20 cellular contexts compared by ENCODE assay signal in the genomic region with DNA sequence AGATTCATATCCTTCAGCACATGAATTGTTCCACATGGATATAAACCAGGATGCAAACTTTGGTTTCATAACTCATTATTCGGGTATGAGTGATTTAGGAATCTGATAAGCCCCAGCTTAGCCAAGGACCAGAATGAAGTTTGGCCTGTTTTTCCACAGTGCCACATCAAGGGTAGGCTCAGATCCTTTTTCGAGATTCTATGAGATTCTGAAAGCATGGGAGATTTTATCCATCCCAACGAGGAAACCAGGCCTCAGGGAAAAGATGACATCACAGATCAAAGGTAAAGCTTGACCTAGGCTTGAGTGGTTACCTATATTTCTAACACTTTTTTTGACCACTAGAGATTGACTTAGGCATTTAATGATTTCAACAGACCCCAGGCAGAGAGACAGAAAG.
DNase-seq lines count a peak whose midpoint lies in the region; ATAC-seq and TF ChIP-seq lines count a peak whose summit lies in the region.
"Had no signal": no experiment of that assay in that cellular context is flagged by ENCODE, and none has a peak within 500 bp of the region (broad histone marks: within the 10 kb centered on the region; RNA-seq: fewer than 3 reads in every experiment).

No MANE protein-coding gene starts in this region.

- CTCF ChIA-PET in PC-3 (lab: Charles Lee) (no interaction called here), T-cell (lab: Charles Lee) (no interaction called here)
- CTCF ChIA-PET in CD4-positive, alpha-beta memory T cell (lab: Charles Lee; ENCODE audit: partially characterized antibody): no interaction called here

- no peak overlapping the region for H3K9ac ChIP-seq in PC-3 (ENCODE audit: low read length)
- H3K9ac ChIP-seq in trophoblast cell (ENCODE audit: low read length): no peak overlapping the region
- H3K9ac ChIP-seq: BLaER1, GM23248 had no signal

- H2AK5ac ChIP-seq in trophoblast cell (ENCODE audit: low read length): no peak overlapping the region

- no peak overlapping the region for H3K4me2 ChIP-seq in PC-3 (ENCODE audit: low read length)
- H3K4me2 ChIP-seq in trophoblast cell (ENCODE audit: low read length): no peak overlapping the region
- H3K4me2 ChIP-seq: BLaER1 had no signal

- no peak overlapping the region for H4K12ac ChIP-seq in trophoblast cell (ENCODE audit: low read depth, low read length)

- H3K27ac Mint-ChIP-seq in natural killer cell (peak overlapping the region; percentile 77 to 96), T-cell (no peak overlapping the region)
- H3K27ac Mint-ChIP-seq in CD4-positive, alpha-beta memory T cell: no peak overlapping the region
- H3K27ac Mint-ChIP-seq: B cell, H9 had no signal

- no peaks in the 10 kb centered on the region for H4K20me1 ChIP-seq in PC-3 (ENCODE audit: low read length)
- H4K20me1 ChIP-seq: BLaER1 had no signal

- no peak overlapping the region for H3K4ac ChIP-seq in trophoblast cell (ENCODE audit: low read depth, low read length)

- no peak overlapping the region for H2BK12ac ChIP-seq in trophoblast cell (ENCODE audit: low read length)

- peaks cover 6% of the 10 kb centered on the region for H3K79me1 ChIP-seq in trophoblast cell (ENCODE audit: low read length)

- H3K9me3 Mint-ChIP-seq in natural killer cell (no peaks in the 10 kb centered on the region), T-cell (peaks cover 0 to 4% (median 0%) of the 10 kb centered on the region in 3 donors)
- H3K9me3 Mint-ChIP-seq in CD4-positive, alpha-beta memory T cell: peaks cover 0 to 4% (median 2%) of the 10 kb centered on the region in 8 donors
- H3K9me3 Mint-ChIP-seq: H9 had no signal

- H3K4me1 ChIP-seq in left ventricle myocardium inferior: peaks cover 12% of the 10 kb centered on the region
- peaks cover 0 to 14% (median 6%) of the 10 kb centered on the region in 12 donors for H3K4me1 ChIP-seq in heart left ventricle
- no peaks in the 10 kb centered on the region for H3K4me1 ChIP-seq in PC-3 (ENCODE audit: insufficient read depth, low read length)
- H3K4me1 ChIP-seq in trophoblast cell (ENCODE audit: control insufficient read depth in 1 of 2, insufficient read depth in 2 of 2, low read length in 2 of 2): peaks cover 0 to 2% of the 10 kb centered on the region in 2 experiments
- no peaks in the 10 kb centered on the region for H3K4me1 ChIP-seq in CD4-positive, alpha-beta memory T cell (ENCODE audit: insufficient read depth, low read length)
- H3K4me1 ChIP-seq in SJCRH30: no peaks in the 10 kb centered on the region
- H3K4me1 ChIP-seq: BLaER1 had no signal

- H3K27me3 Mint-ChIP-seq in natural killer cell (ENCODE audit: low read depth in 2 of 2): no peaks in the 10 kb centered on the region
- H3K27me3 Mint-ChIP-seq in CD4-positive, alpha-beta memory T cell: no peaks in the 10 kb centered on the region
- H3K27me3 Mint-ChIP-seq in T-cell: no peaks in the 10 kb centered on the region
- H3K27me3 Mint-ChIP-seq: B cell; CD4-positive, CD25-positive, alpha-beta regulatory T cell had no signal

- no peak overlapping the region for H3K18ac ChIP-seq in trophoblast cell (ENCODE audit: low read length)

- H3K4me3 Mint-ChIP-seq in natural killer cell: peak overlapping the region; percentile 77
- H3K4me3 Mint-ChIP-seq in CD4-positive, alpha-beta memory T cell: no peak overlapping the region
- H3K4me3 Mint-ChIP-seq in T-cell: no peak overlapping the region
- H3K4me3 Mint-ChIP-seq: B cell; CD4-positive, CD25-positive, alpha-beta regulatory T cell; CD8-positive, alpha-beta memory T cell; H9 had no signal

- no peak for DNase-seq in left ventricle myocardium inferior
- DNase-seq in heart left ventricle: no peak
- DNase-seq in PC-3: peak; percentile 9
- no peak for DNase-seq in natural killer cell
- DNase-seq in trophoblast cell: peak; percentile 91 to 100
- DNase-seq in CD4-positive, alpha-beta memory T cell: no peak
- DNase-seq in SJCRH30: no peak
- no peak for DNase-seq in T-cell
- DNase-seq: CD8-positive, alpha-beta memory T cell; DMS 273 treated with DMSO at 0.1 percent for 48 hours; DMS79; GF-D8; GM23248; H9 had no signal

- POLR2A ChIA-PET in PC-3 (lab: Charles Lee; ENCODE audit: unreplicated experiment): no interaction called here
- POLR2A ChIA-PET in CD4-positive, alpha-beta memory T cell (lab: Charles Lee; ENCODE audit: partially characterized antibody): no interaction called here
- POLR2A ChIA-PET in T-cell (lab: Charles Lee): no interaction called here

- H4K8ac ChIP-seq in trophoblast cell (ENCODE audit: low read depth, low read length): no peak overlapping the region

- TF ChIP-seq CTCF in left ventricle myocardium inferior (IDR thresholded peaks at IDR 0.05; ENCODE audit: borderline replicate concordance) (no peak), heart left ventricle (IDR thresholded peaks at IDR 0.05) (no peak), PC-3 (conservative IDR thresholded peaks at IDR 0.05; ENCODE audit: low read depth, low read length) (no peak), natural killer cell (IDR thresholded peaks at IDR 0.05) (no peak)

- no peaks in the 10 kb centered on the region for H3K36me3 Mint-ChIP-seq in natural killer cell
- no peaks in the 10 kb centered on the region for H3K36me3 Mint-ChIP-seq in CD4-positive, alpha-beta memory T cell
- H3K36me3 Mint-ChIP-seq in T-cell: no peaks in the 10 kb centered on the region
- H3K36me3 Mint-ChIP-seq: CD4-positive, CD25-positive, alpha-beta regulatory T cell; CD8-positive, alpha-beta memory T cell had no signal

- no peak overlapping the region for H3K23ac ChIP-seq in trophoblast cell (ENCODE audit: low read length)

- no peak overlapping the region for H3K4me3 ChIP-seq in left ventricle myocardium inferior
- H3K4me3 ChIP-seq in heart left ventricle: no peak overlapping the region
- H3K4me3 ChIP-seq in PC-3 (ENCODE audit: low read length): no peak overlapping the region
- no peak overlapping the region for H3K4me3 ChIP-seq in trophoblast cell (ENCODE audit: low read depth, low read length)
- no peak overlapping the region for H3K4me3 ChIP-seq in CD4-positive, alpha-beta memory T cell (ENCODE audit: low read length in 2 of 2)
- no peak overlapping the region for H3K4me3 ChIP-seq in SJCRH30
- H3K4me3 ChIP-seq: BLaER1, GM23248 had no signal

- H3F3A ChIP-seq in PC-3 (ENCODE audit: low read length, unreplicated experiment): no peaks in the 10 kb centered on the region

- H2BK120ac ChIP-seq in trophoblast cell (ENCODE audit: insufficient read depth, low read length, poor library complexity): no peak overlapping the region

- H2BK5ac ChIP-seq in trophoblast cell (ENCODE audit: low read depth, low read length, poor library complexity): no peak overlapping the region

- intact Hi-C loops in left ventricle myocardium inferior (cut with micrococcal nuclease) (no loop called here), heart left ventricle (cut with DNase I) (no loop called here), PC-3 (cut with micrococcal nuclease) (no loop called here), natural killer cell (cut with micrococcal nuclease) (loop anchor here (1.0 kb wide), 1 partner anchor 40 kb away; no protein-coding TSS in a partner anchor)
- intact Hi-C loops in CD4-positive, alpha-beta memory T cell (cut with micrococcal nuclease): no loop called here

- H3K9me2 ChIP-seq in PC-3 (replicated peaks; ENCODE audit: low read length): no peaks in the 10 kb centered on the region

- no TSS peak for BruUV-seq in PC-3 (replicated peaks; lab: Mats Ljungman, UMichigan)

- no peak overlapping the region for H4K91ac ChIP-seq in trophoblast cell (ENCODE audit: low read depth, low read length)

- no peaks in the 10 kb centered on the region for H3K27me3 ChIP-seq in left ventricle myocardium inferior (ENCODE audit: low read depth)
- no peaks in the 10 kb centered on the region for H3K27me3 ChIP-seq in heart left ventricle
- no peaks in the 10 kb centered on the region for H3K27me3 ChIP-seq in PC-3 (ENCODE audit: low read length)
- no peaks in the 10 kb centered on the region for H3K27me3 ChIP-seq in trophoblast cell (ENCODE audit: insufficient read depth, low read length)
- no peaks in the 10 kb centered on the region for H3K27me3 ChIP-seq in CD4-positive, alpha-beta memory T cell (ENCODE audit: insufficient read depth, low read length)
- no peaks in the 10 kb centered on the region for H3K27me3 ChIP-seq in SJCRH30
- H3K27me3 ChIP-seq: BLaER1 had no signal

- peaks cover 2% of the 10 kb centered on the region for H3K9me3 ChIP-seq in left ventricle myocardium inferior (replicated peaks)
- no peaks in the 10 kb centered on the region for H3K9me3 ChIP-seq in heart left ventricle
- no peaks in the 10 kb centered on the region for H3K9me3 ChIP-seq in PC-3 (ENCODE audit: low read length)
- no peaks in the 10 kb centered on the region for H3K9me3 ChIP-seq in trophoblast cell (ENCODE audit: insufficient read depth, low read depth, low read length)
- H3K9me3 ChIP-seq in CD4-positive, alpha-beta memory T cell (ENCODE audit: control insufficient read depth in 1 of 2, low read length in 2 of 2): no peaks in the 10 kb centered on the region
- H3K9me3 ChIP-seq in SJCRH30 (replicated peaks): no peaks in the 10 kb centered on the region
- H3K9me3 ChIP-seq: BLaER1 had no signal

- H2AFZ ChIP-seq in PC-3 (ENCODE audit: low read length): no peak overlapping the region
- H2AFZ ChIP-seq in trophoblast cell (ENCODE audit: insufficient read depth, low read length, poor library complexity): no peak overlapping the region
- H2AFZ ChIP-seq: GM23248 had no signal

- H3K27ac ChIP-seq in left ventricle myocardium inferior (replicated peaks) (peak overlapping the region; percentile 60), heart left ventricle (peak overlapping the region in 2 of 12 donors; percentile 9 to 59), PC-3 (ENCODE audit: low read length) (no peak overlapping the region), trophoblast cell (ENCODE audit: low read depth, low read length) (no peak overlapping the region), SJCRH30 (no peak overlapping the region)
- no peak overlapping the region for H3K27ac ChIP-seq in CD4-positive, alpha-beta memory T cell (ENCODE audit: low read depth, low read length)
- H3K27ac ChIP-seq: 22Rv1, BLaER1, C4-2B, GM23248 had no signal

- H3K79me2 ChIP-seq in PC-3 (ENCODE audit: low read length) (no peaks in the 10 kb centered on the region), trophoblast cell (ENCODE audit: control insufficient read depth, insufficient read depth, low read length, poor library complexity) (no peaks in the 10 kb centered on the region)

- H3K14ac ChIP-seq in trophoblast cell (ENCODE audit: low read length): no peak overlapping the region

- TF ChIP-seq POLR2A in heart left ventricle (IDR thresholded peaks at IDR 0.05): no peak

- H3K4me1 Mint-ChIP-seq in natural killer cell (peaks cover 37 to 40% of the 10 kb centered on the region in 2 donors), T-cell (peaks cover 0 to 3% (median 2%) of the 10 kb centered on the region in 3 donors)
- H3K4me1 Mint-ChIP-seq in CD4-positive, alpha-beta memory T cell: no peaks in the 10 kb centered on the region
- H3K4me1 Mint-ChIP-seq: B cell, H9 had no signal

- ATAC-seq in heart left ventricle: no peak
- no peak for ATAC-seq in PC-3
- no peak for ATAC-seq in natural killer cell
- ATAC-seq in T-cell (replicated peaks in 1 of 4): no peak
- ATAC-seq: HCT116 had no signal

- no peaks in the 10 kb centered on the region for H3K36me3 ChIP-seq in left ventricle myocardium inferior
- no peaks in the 10 kb centered on the region for H3K36me3 ChIP-seq in heart left ventricle
- H3K36me3 ChIP-seq in PC-3 (ENCODE audit: low read depth, low read length): no peaks in the 10 kb centered on the region
- H3K36me3 ChIP-seq in trophoblast cell (ENCODE audit: control insufficient read depth in 1 of 2, insufficient read depth in 2 of 2, low read length in 2 of 2): no peaks in the 10 kb centered on the region
- no peaks in the 10 kb centered on the region for H3K36me3 ChIP-seq in CD4-positive, alpha-beta memory T cell (ENCODE audit: insufficient read depth, low read length)
- H3K36me3 ChIP-seq in SJCRH30: no peaks in the 10 kb centered on the region
- H3K36me3 ChIP-seq: BLaER1 had no signal

- 89 to 98% (median 93%) methylated on average over 3 of the region's 3 CpGs for WGBS in heart left ventricle, 4 donors
- WGBS in trophoblast cell (ENCODE audit: extremely low coverage, insufficient coverage, insufficient read length): no CpG with 5 or more reads among the region's 3 CpGs

Comparison
In these comparisons a context has a peak if more than half of its experiments do, and no peak if none do; other contexts are left out.
1. DNase-seq: peak in PC-3 (single experiment) and trophoblast cell (2 of 2); none in left ventricle myocardium inferior (single experiment), heart left ventricle (0 of 5), natural killer cell (single experiment), CD4-positive, alpha-beta memory T cell (0 of 5), SJCRH30 (0 of 2) and T-cell (0 of 34).
2. H3K27ac Mint-ChIP-seq: peak in natural killer cell (2 of 2); none in CD4-positive, alpha-beta memory T cell (0 of 7) and T-cell (0 of 2).